1 cellular context compared by ENCODE assay signal in genomic region chr11:128714121-128714520, GRCh38.
TF ChIP-seq lines count a peak whose summit lies in the region.

No MANE protein-coding gene starts in this region.

TF ChIP-seq in endothelial cell of umbilical vein, 7 proteins besides CTCF, POLR2A, EP300 and RAD21 (continued from another document):
- no peak for TF ChIP-seq JUN (IDR thresholded peaks at IDR 0.05; ENCODE audit: borderline replicate concordance, insufficient read depth, insufficient read length, low read depth)
- no peak for TF ChIP-seq FOS (IDR thresholded peaks at IDR 0.05; ENCODE audit: borderline replicate concordance, insufficient read depth, low read length)
